Comparison of ENCODE assay signal across 9 cellular contexts in the genomic region with DNA sequence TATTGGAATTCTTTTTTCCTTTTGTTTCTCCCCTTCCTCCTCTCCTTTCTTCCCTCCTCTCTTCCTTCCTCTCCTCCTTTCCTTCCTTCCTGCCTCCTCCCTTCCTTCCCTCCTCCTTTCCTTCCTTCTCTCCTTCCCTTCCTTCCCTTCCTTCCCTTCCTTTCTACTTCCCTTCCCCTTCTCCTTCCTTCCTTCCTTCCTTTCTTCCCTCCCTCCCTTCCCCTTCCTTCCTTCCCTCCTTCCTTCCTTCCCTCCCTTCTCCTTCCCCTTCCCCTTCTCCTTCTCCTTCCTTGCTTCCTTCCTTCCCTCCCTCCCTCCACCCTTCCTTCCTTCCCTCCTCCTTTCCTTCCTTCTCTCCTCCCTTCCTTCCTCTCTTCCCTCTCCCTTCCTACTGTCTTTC.
"Had no signal": no experiment of that assay in that cellular context is flagged by ENCODE, and none has a peak within 500 bp of the region (broad histone marks: within the 10 kb centered on the region; RNA-seq: fewer than 3 reads in every experiment).

No MANE protein-coding gene starts in this region.

- H3K4me3 Mint-ChIP-seq: IgD-negative memory B cell had no signal

- H3K27ac ChIP-seq: HL-60, KMS-11 had no signal

- H3K36me3 Mint-ChIP-seq: IgD-negative memory B cell had no signal

- H3K27ac Mint-ChIP-seq: IgD-negative memory B cell had no signal

- FAIRE-seq: HTR-8/SVneo had no signal

- H3K9me3 Mint-ChIP-seq: IgD-negative memory B cell had no signal

- H3K27me3 Mint-ChIP-seq: IgD-negative memory B cell had no signal

- DNase-seq: IMR-90, Karpas-422, Kasumi-1, KBM-7, KG1 had no signal

- H3K9ac ChIP-seq: KMS-11 had no signal

- H3K4me1 Mint-ChIP-seq: IgD-negative memory B cell had no signal

- H3K4me2 ChIP-seq: KMS-11 had no signal
